Comparison of ENCODE assay signal across 11 cellular contexts in genomic region chr12:2179953-2180736, GRCh38.
DNase-seq lines count a peak whose midpoint lies in the region; ATAC-seq and TF ChIP-seq lines count a peak whose summit lies in the region.
"Had no signal": no experiment of that assay in that cellular context is flagged by ENCODE, and none has a peak within 500 bp of the region (broad histone marks: within the 10 kb centered on the region; RNA-seq: fewer than 3 reads in every experiment).

No MANE protein-coding gene starts in this region.

- POLR2A ChIA-PET in SK-N-SH (lab: Yijun Ruan, JAX), result no interaction called here
- POLR2A ChIA-PET in naive thymus-derived CD8-positive, alpha-beta T cell (lab: Charles Lee), result no interaction called here

- H3K4me3 Mint-ChIP-seq in osteocyte (ENCODE audit: unreplicated experiment), result no peak overlapping the region
- H3K4me3 Mint-ChIP-seq in naive thymus-derived CD8-positive, alpha-beta T cell, result no peak overlapping the region
- H3K4me3 Mint-ChIP-seq: activated CD4-positive, alpha-beta T cell treated with anti-CD3 and anti-CD28 coated beads for 36 hours had no signal

- CTCF ChIA-PET in SK-N-SH (lab: Yijun Ruan, JAX), result no interaction called here

- H2AFZ ChIP-seq in SK-N-SH (ENCODE audit: low read depth), result peak overlapping the region; percentile 74

- H3K4me2 ChIP-seq in SK-N-SH, result peak overlapping the region; percentile 34; the same call in 1 of the 2 replicates

- H4K20me1 ChIP-seq in SK-N-SH (ENCODE audit: insufficient read depth), result no peaks in the 10 kb centered on the region

- no peaks in the 10 kb centered on the region for H3K9me3 ChIP-seq in SK-N-SH
- H3K9me3 ChIP-seq: Caco-2 had no signal

- no peaks in the 10 kb centered on the region for H3K79me2 ChIP-seq in SK-N-SH (ENCODE audit: insufficient read depth)

- peaks cover 43% of the 10 kb centered on the region for H3K4me1 Mint-ChIP-seq in osteocyte (ENCODE audit: unreplicated experiment)
- H3K4me1 Mint-ChIP-seq in naive thymus-derived CD8-positive, alpha-beta T cell, result peaks cover 2 to 9% (median 4%) of the 10 kb centered on the region in 4 donors

- no peaks in the 10 kb centered on the region for H3K9me2 ChIP-seq in SK-N-SH

- peaks cover 20 to 40% of the 10 kb centered on the region in 2 experiments for H3K4me1 ChIP-seq in SK-N-SH (ENCODE audit: control insufficient read depth in 1 of 2, insufficient read depth in 2 of 2, low read depth in 1 of 2, low read length in 1 of 2)
- H3K4me1 ChIP-seq: Caco-2 had no signal

- TF ChIP-seq EP300 in SK-N-SH (IDR thresholded peaks at IDR 0.05; ENCODE audit: borderline replicate concordance in 1 of 2, low read depth in 1 of 2, low read length in 1 of 2), result peak in 1 of 2 experiments; percentile 69; a peak in 1 of 4 replicates

- H3K36me3 ChIP-seq in SK-N-SH (replicated peaks in 1 of 2; ENCODE audit: control insufficient read depth in 1 of 2, insufficient read depth in 2 of 2, low read length in 1 of 2), result no peaks in the 10 kb centered on the region

- no peaks in the 10 kb centered on the region for H3K27me3 ChIP-seq in SK-N-SH (ENCODE audit: insufficient read depth)

- H3K9ac ChIP-seq in SK-N-SH, result peak overlapping the region; percentile 2; the same call in 1 of the 2 replicates

- H3K27ac ChIP-seq in SK-N-SH (ENCODE audit: low read depth in 2 of 2, low read length in 1 of 2), result peak overlapping the region; percentile 72 to 89

- no peaks in the 10 kb centered on the region for H3K27me3 Mint-ChIP-seq in osteocyte (ENCODE audit: unreplicated experiment)
- H3K27me3 Mint-ChIP-seq in naive thymus-derived CD8-positive, alpha-beta T cell, result peaks cover 2 to 45% (median 12%) of the 10 kb centered on the region in 5 donors

- no peak for ATAC-seq in HG03354 (IDR thresholded peaks at IDR 0.05; ENCODE audit: poor library complexity, severe bottlenecking, unreplicated experiment)
- ATAC-seq in naive thymus-derived CD8-positive, alpha-beta T cell, result no peak
- ATAC-seq: activated CD4-positive, alpha-beta T cell treated with anti-CD3 and anti-CD28 coated beads for 36 hours had no signal

- no peak for TF ChIP-seq CTCF in SK-N-SH (IDR thresholded peaks at IDR 0.05)
- TF ChIP-seq CTCF in osteocyte (IDR thresholded peaks at IDR 0.05), result no peak

- WGBS in SK-N-SH (ENCODE audit: low lambda C conversion rate), result 50% methylated on average over 9 of the region's 9 CpGs

- no peak; the same call in 1 of the 2 replicates for TF ChIP-seq RAD21 in SK-N-SH (IDR thresholded peaks at IDR 0.05; ENCODE audit: low read length)

- peaks cover 10% of the 10 kb centered on the region for H3K36me3 Mint-ChIP-seq in osteocyte (ENCODE audit: unreplicated experiment)
- H3K36me3 Mint-ChIP-seq in naive thymus-derived CD8-positive, alpha-beta T cell, result no peaks in the 10 kb centered on the region

- H3K9me3 Mint-ChIP-seq in osteocyte (ENCODE audit: unreplicated experiment), result no peaks in the 10 kb centered on the region
- H3K9me3 Mint-ChIP-seq in naive thymus-derived CD8-positive, alpha-beta T cell, result no peaks in the 10 kb centered on the region

- peaks cover 4% of the 10 kb centered on the region for H3F3A ChIP-seq in SK-N-SH (replicated peaks; ENCODE audit: insufficient read depth)

- H3K27ac Mint-ChIP-seq in osteocyte (ENCODE audit: unreplicated experiment), result peak overlapping the region; percentile 87
- no peak overlapping the region for H3K27ac Mint-ChIP-seq in naive thymus-derived CD8-positive, alpha-beta T cell
- H3K27ac Mint-ChIP-seq: activated CD4-positive, alpha-beta T cell treated with anti-CD3 and anti-CD28 coated beads for 36 hours had no signal

- DNase-seq in AG08396 (ENCODE audit: low spot score) (peak; percentile 87), SK-N-SH (no peak), fibroblast of the conjunctiva (ENCODE audit: low read depth) (peak; percentile 91), osteocyte (ENCODE audit: extremely low spot score, unreplicated experiment) (no peak), HT-29 (ENCODE audit: low spot score) (no peak)
- DNase-seq in activated CD8-positive, alpha-beta memory T cell treated with anti-CD3 and anti-CD28 coated beads for 24 hours, result no peak
- DNase-seq in naive thymus-derived CD8-positive, alpha-beta T cell, result no peak
- DNase-seq: activated CD4-positive, alpha-beta T cell treated with anti-CD3 and anti-CD28 coated beads for 36 hours; Caco-2; NCI-H2029 had no signal

- no peak overlapping the region for H3K4me3 ChIP-seq in SK-N-SH (ENCODE audit: low read depth in 2 of 2, low read length in 1 of 2)

TF ChIP-seq in SK-N-SH, 30 proteins besides CTCF, POLR2A, EP300 and RAD21 (continues in another document):
- peak; percentile 73; the same call in 1 of the 2 replicates for TF ChIP-seq USF1 (IDR thresholded peaks at IDR 0.05; ENCODE audit: borderline replicate concordance, low read depth)
- TF ChIP-seq FOSL2 (IDR thresholded peaks at IDR 0.05; ENCODE audit: borderline replicate concordance, low read depth), result peak; percentile 97
- no peak for TF ChIP-seq GATA2 (CRISPR knock-in tag; IDR thresholded peaks at IDR 0.05)
- TF ChIP-seq MAX (IDR thresholded peaks at IDR 0.05; ENCODE audit: low read depth), result peak; percentile 86; the same call in 1 of the 2 replicates
- no peak for TF ChIP-seq NRF1 (IDR thresholded peaks at IDR 0.05; ENCODE audit: low read depth, low read length)
- TF ChIP-seq FOXM1 (IDR thresholded peaks at IDR 0.05; ENCODE audit: low read depth), result no peak; the same call in 1 of the 2 replicates
- TF ChIP-seq SIN3A (IDR thresholded peaks at IDR 0.05; ENCODE audit: borderline replicate concordance, low read depth, low read length), result peak; percentile 43; the same call in 1 of the 2 replicates
- TF ChIP-seq MEF2A (IDR thresholded peaks at IDR 0.05; ENCODE audit: borderline replicate concordance, low read depth), result 0 out of 2 replicates have a peak, but pooled peaks have one; percentile 30
- TF ChIP-seq FOXJ3 (CRISPR knock-in tag; IDR thresholded peaks at IDR 0.05), result no peak
- no peak for TF ChIP-seq IRF3 (IDR thresholded peaks at IDR 0.05; ENCODE audit: low read depth, low read length)
- no peak for TF ChIP-seq MXI1 (IDR thresholded peaks at IDR 0.05; ENCODE audit: low read depth, low read length)
- TF ChIP-seq PBX3 (IDR thresholded peaks at IDR 0.05), result no peak
- TF ChIP-seq ZBTB33 (IDR thresholded peaks at IDR 0.05; ENCODE audit: borderline replicate concordance, low read depth), result no peak
- peak; percentile 31; the same call in 1 of the 2 replicates for TF ChIP-seq RXRA (IDR thresholded peaks at IDR 0.05; ENCODE audit: borderline replicate concordance, low read depth)
- no peak for TF ChIP-seq CHD2 (IDR thresholded peaks at IDR 0.05; ENCODE audit: low read length, partially characterized antibody)
- TF ChIP-seq YY1 (IDR thresholded peaks at IDR 0.05; ENCODE audit: low read depth), result no peak
- TF ChIP-seq RFX5 (IDR thresholded peaks at IDR 0.05; ENCODE audit: low read length), result no peak
- TF ChIP-seq GABPA (IDR thresholded peaks at IDR 0.05; ENCODE audit: low read depth), result no peak
- TF ChIP-seq SMC3 (IDR thresholded peaks at IDR 0.05; ENCODE audit: low read depth, low read length), result no peak

Comparison
In these comparisons a context has a peak if more than half of its experiments do, and no peak if none do; other contexts are left out.
1. DNase-seq: peak in AG08396 (single experiment) and fibroblast of the conjunctiva (single experiment); none in SK-N-SH (single experiment), osteocyte (single experiment), activated CD8-positive, alpha-beta memory T cell treated with anti-CD3 and anti-CD28 coated beads for 24 hours (single experiment), HT-29 (single experiment) and naive thymus-derived CD8-positive, alpha-beta T cell (0 of 10).